ENCODE assay signal across 16 cellular contexts in genomic region chr4:40800064-40800463, GRCh38. TPM values are rescaled to one million over a fixed set of nuclear protein-coding genes. Genes with fewer than 3 reads are reported as not detected.
DNase-seq lines count a peak whose midpoint lies in the region; ATAC-seq and TF ChIP-seq lines count a peak whose summit lies in the region.
"Had no signal": no experiment of that assay in that cellular context is flagged by ENCODE, and none has a peak within 500 bp of the region (broad histone marks: within the 10 kb centered on the region; RNA-seq: fewer than 3 reads in every experiment).

No MANE protein-coding gene starts in this region.

- no peaks in the 10 kb centered on the region for H3K9me3 Mint-ChIP-seq in CD4-positive, alpha-beta T cell
- H3K9me3 Mint-ChIP-seq: activated naive CD4-positive, alpha-beta T cell treated with anti-CD3 and anti-CD28 coated beads, Interleukin-2, amount 10 ng/mL, durations not matched to agents 7 days and 5 days; central memory CD8-positive, alpha-beta T cell had no signal

- no peak for TF ChIP-seq POLR2A in testis (IDR thresholded peaks at IDR 0.05)

- no peak overlapping the region; a peak in 2 of 20 replicates for H3K4me3 ChIP-seq in BLaER1 treated with 17β-estradiol and CSF1 and Interleukin-3, amounts not matched to agents 10 nM and 100 nM
- no peak overlapping the region for H3K4me3 ChIP-seq in testis
- H3K4me3 ChIP-seq: lower lobe of right lung, transverse colon had no signal

- H3K4me1 Mint-ChIP-seq in CD4-positive, alpha-beta T cell (ENCODE audit: low read depth), result no peaks in the 10 kb centered on the region
- H3K4me1 Mint-ChIP-seq: activated naive CD4-positive, alpha-beta T cell treated with anti-CD3 and anti-CD28 coated beads, Interleukin-2, amount 10 ng/mL, durations not matched to agents 7 days and 5 days; central memory CD8-positive, alpha-beta T cell had no signal

- H4K20me1 ChIP-seq in BLaER1 treated with 17β-estradiol and CSF1 and Interleukin-3, amounts not matched to agents 10 nM and 100 nM, result no peaks in the 10 kb centered on the region

- H3K9ac ChIP-seq in BLaER1 treated with 17β-estradiol and CSF1 and Interleukin-3, amounts not matched to agents 10 nM and 100 nM, result peak overlapping the region in 2 of 11 experiments; percentile 27 to 36; a peak in 2 of 22 replicates

- H3K27ac ChIP-seq in BLaER1 treated with 17β-estradiol and CSF1 and Interleukin-3, amounts not matched to agents 10 nM and 100 nM, result peak overlapping the region in 7 of 11 experiments; percentile 8 to 56 (median 44); a peak in 10 of 22 replicates
- H3K27ac ChIP-seq in testis, result no peak overlapping the region
- no peak overlapping the region for H3K27ac ChIP-seq in CD4-positive, alpha-beta T cell (ENCODE audit: low read depth, low read length)
- H3K27ac ChIP-seq: lower lobe of right lung, transverse colon had no signal

- TF ChIP-seq CTCF in testis (IDR thresholded peaks at IDR 0.05), result no peak
- no peak for TF ChIP-seq CTCF in CD4-positive, alpha-beta T cell (IDR thresholded peaks at IDR 0.05)

- no peaks in the 10 kb centered on the region for H3K27me3 ChIP-seq in BLaER1 treated with 17β-estradiol and CSF1 and Interleukin-3, amounts not matched to agents 10 nM and 100 nM
- no peaks in the 10 kb centered on the region for H3K27me3 ChIP-seq in testis
- H3K27me3 ChIP-seq in CD4-positive, alpha-beta T cell (ENCODE audit: control insufficient read depth, insufficient read depth, low read length), result no peaks in the 10 kb centered on the region
- H3K27me3 ChIP-seq: transverse colon had no signal

- H3K4me3 Mint-ChIP-seq in CD4-positive, alpha-beta T cell, result no peak overlapping the region
- H3K4me3 Mint-ChIP-seq: activated naive CD4-positive, alpha-beta T cell treated with anti-CD3 and anti-CD28 coated beads, Interleukin-2, amount 10 ng/mL, durations not matched to agents 7 days and 5 days; central memory CD8-positive, alpha-beta T cell had no signal

- peak; percentile 84 for ATAC-seq in GM18907 (IDR thresholded peaks at IDR 0.05; ENCODE audit: unreplicated experiment)
- ATAC-seq in GM21737 (IDR thresholded peaks at IDR 0.05; ENCODE audit: unreplicated experiment), result peak; percentile 84
- ATAC-seq in HG03354 (IDR thresholded peaks at IDR 0.05; ENCODE audit: poor library complexity, severe bottlenecking, unreplicated experiment), result peak; percentile 80
- ATAC-seq in CD4-positive, alpha-beta T cell (ENCODE audit: poor library complexity), result no peak
- ATAC-seq: lower lobe of right lung had no signal

- H3K36me3 ChIP-seq in BLaER1 treated with 17β-estradiol and CSF1 and Interleukin-3, amounts not matched to agents 10 nM and 100 nM, result no peaks in the 10 kb centered on the region
- no peaks in the 10 kb centered on the region for H3K36me3 ChIP-seq in testis (ENCODE audit: low read depth, missing control alignments)
- H3K36me3 ChIP-seq: lower lobe of right lung, transverse colon had no signal

- POLR2A ChIA-PET in CD4-positive, alpha-beta T cell (lab: Charles Lee), result no interaction called here

- H3K27ac Mint-ChIP-seq in CD4-positive, alpha-beta T cell, result no peak overlapping the region
- H3K27ac Mint-ChIP-seq: activated naive CD4-positive, alpha-beta T cell treated with anti-CD3 and anti-CD28 coated beads, Interleukin-2, amount 10 ng/mL, durations not matched to agents 7 days and 5 days had no signal

- H3K36me3 Mint-ChIP-seq in CD4-positive, alpha-beta T cell (ENCODE audit: low read depth), result no peaks in the 10 kb centered on the region
- H3K36me3 Mint-ChIP-seq: activated naive CD4-positive, alpha-beta T cell treated with anti-CD3 and anti-CD28 coated beads, Interleukin-2, amount 10 ng/mL, durations not matched to agents 7 days and 5 days had no signal

- 90 to 95% methylated on average over 3 of the region's 3 CpGs for WGBS in testis, 2 donors

- H3K9me3 ChIP-seq in BLaER1 treated with 17β-estradiol and CSF1 and Interleukin-3, amounts not matched to agents 10 nM and 100 nM (replicated peaks in 1 of 11), result no peaks in the 10 kb centered on the region
- no peaks in the 10 kb centered on the region for H3K9me3 ChIP-seq in testis
- H3K9me3 ChIP-seq in CD4-positive, alpha-beta T cell (ENCODE audit: control insufficient read depth, low read length), result no peaks in the 10 kb centered on the region
- H3K9me3 ChIP-seq: lower lobe of right lung, transverse colon had no signal

- peaks cover 5 to 15% (median 10%) of the 10 kb centered on the region in 10 experiments; a peak in 17 of 20 replicates for H3K4me1 ChIP-seq in BLaER1 treated with 17β-estradiol and CSF1 and Interleukin-3, amounts not matched to agents 10 nM and 100 nM
- H3K4me1 ChIP-seq in testis, result no peaks in the 10 kb centered on the region
- H3K4me1 ChIP-seq: lower lobe of right lung, transverse colon had no signal

- CTCF ChIA-PET in CD4-positive, alpha-beta T cell (lab: Charles Lee), result no interaction called here

- DNase-seq in germinal center (ENCODE audit: low spot score), result no peak
- DNase-seq in testis, result no peak
- no peak for DNase-seq in CD4-positive, alpha-beta T cell
- no peak for DNase-seq in stimulated activated CD4-positive, alpha-beta T cell treated with anti-CD3 and anti-CD28 coated beads, Interleukin-4, amount 100 ng/mL, for 4 hours
- DNase-seq: activated naive CD4-positive, alpha-beta T cell treated with anti-CD3 and anti-CD28 coated beads, Interleukin-2, amount 10 ng/mL, durations not matched to agents 7 days and 5 days; DMS79 treated with DMSO at 0.1 percent for 48 hours; erythroblast; hypothalamus; lower lobe of right lung; NCI-H2171; transverse colon had no signal

- intact Hi-C loops in testis (cut with DNase I; ENCODE audit: low total_unique reads), result no loop called here
- intact Hi-C loops in CD4-positive, alpha-beta T cell (cut with DNase I, micrococcal nuclease), result no loop called here

- peak overlapping the region; percentile 4 to 72 (median 42); a peak in 21 of 22 replicates for H3K4me2 ChIP-seq in BLaER1 treated with 17β-estradiol and CSF1 and Interleukin-3, amounts not matched to agents 10 nM and 100 nM

- H3K27me3 Mint-ChIP-seq in CD4-positive, alpha-beta T cell, result peaks cover 2% of the 10 kb centered on the region
- H3K27me3 Mint-ChIP-seq: activated naive CD4-positive, alpha-beta T cell treated with anti-CD3 and anti-CD28 coated beads, Interleukin-2, amount 10 ng/mL, durations not matched to agents 7 days and 5 days; central memory CD8-positive, alpha-beta T cell had no signal

RNA-seq across cellular contexts. Expression of gene NSUN7, which starts 50.3 kb away (rescaled TPM):
- total RNA-seq in testis, result 10 to 100 TPM; 18.7 to 33.3 TPM
- 41.1 TPM for polyA plus RNA-seq in testis (ENCODE audit: insufficient read depth, low read depth, low replicate concordance)
- total RNA-seq in CD4-positive, alpha-beta T cell, result under 1 TPM; 0.14 to 0.39 TPM

Comparison
In these comparisons a context has a peak if more than half of its experiments do, and no peak if none do; other contexts are left out.
1. H3K27ac ChIP-seq: peak in BLaER1 treated with 17β-estradiol and CSF1 and Interleukin-3, amounts not matched to agents 10 nM and 100 nM (7 of 11); none in testis (0 of 2) and CD4-positive, alpha-beta T cell (single experiment).
2. RNA of gene NSUN7, which starts 50.3 kb away (total RNA-seq): 18.7 to 33.3 TPM in testis; 0.14 to 0.39 TPM in CD4-positive, alpha-beta T cell; every median in the first group is over 10 times any median in the second.